Comparison of ENCODE assay signal across 13 cellular contexts in the genomic region with DNA sequence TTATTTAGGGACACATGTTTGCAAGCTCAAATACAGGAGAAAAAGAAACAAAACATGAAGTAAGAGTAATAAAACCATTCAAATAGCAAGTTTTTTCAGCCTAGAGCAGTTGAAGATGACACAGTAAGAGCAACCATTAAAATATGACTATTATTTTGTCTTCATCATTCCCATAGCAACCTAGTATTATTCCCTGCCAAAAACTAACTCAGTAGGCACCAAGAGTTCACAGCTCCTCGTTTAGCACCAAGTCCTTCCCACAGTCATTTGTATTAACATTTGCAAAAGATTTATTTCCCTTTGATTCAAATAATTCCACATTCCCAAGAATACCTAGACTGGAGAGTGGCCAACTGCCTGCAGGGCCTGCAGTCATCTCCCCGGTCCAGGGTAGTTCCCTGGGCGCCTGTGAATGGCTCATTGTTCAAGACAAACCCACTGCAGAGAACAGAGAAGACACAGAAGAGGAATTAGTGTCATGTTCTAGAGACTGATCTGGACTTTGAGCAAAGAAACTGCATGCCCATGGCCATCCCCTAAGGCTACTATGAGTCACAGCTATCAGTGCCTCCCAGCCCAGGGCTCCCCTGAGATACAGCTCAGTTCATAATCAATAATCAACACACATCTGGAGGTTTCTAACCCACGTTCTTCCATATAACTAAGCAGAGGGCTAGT.
A peak's percentile ranks its signal among the peaks of the same experiment; 100 is the strongest.
DNase-seq lines count a peak whose midpoint lies in the region; ATAC-seq and TF ChIP-seq lines count a peak whose summit lies in the region.
"Had no signal": no experiment of that assay in that cellular context is flagged by ENCODE, and none has a peak within 500 bp of the region (broad histone marks: within the 10 kb centered on the region; RNA-seq: fewer than 3 reads in every experiment).

No MANE protein-coding gene starts in this region.

- DNase-seq in NB4 (ENCODE audit: low read depth) (peak; percentile 42), type B pancreatic cell (ENCODE audit: extremely low spot score, unreplicated experiment) (no peak), COR-L47 (lab: John Stamatoyannopoulos, UW) (no peak)
- no peak for DNase-seq in T-helper 2 cell treated with Interferon-gamma antibody and Interleukin-4, amounts not matched to agents 5 μg/mL and 100 μg/mL, for 36 hours (ENCODE audit: low spot score)
- DNase-seq: cortex of kidney, DMS153 had no signal

- no peaks in the 10 kb centered on the region for H3K36me3 ChIP-seq in esophagus (ENCODE audit: control insufficient read depth in 2 of 2, insufficient read depth in 2 of 2, low read length in 1 of 2)

- H3K27me3 Mint-ChIP-seq in type B pancreatic cell, result no peaks in the 10 kb centered on the region
- H3K27me3 Mint-ChIP-seq in T-helper 2 cell treated with Interferon-gamma antibody and Interleukin-4, amounts not matched to agents 5 μg/mL and 100 μg/mL, for 36 hours (ENCODE audit: low read depth), result peaks cover 10% of the 10 kb centered on the region

- 43 to 45% methylated on average over 4 of the region's 4 CpGs for WGBS in esophagus, 2 donors

- no peaks in the 10 kb centered on the region for H3K27me3 ChIP-seq in esophagus (ENCODE audit: control insufficient read depth in 1 of 2, insufficient read depth in 2 of 2, low read length in 2 of 2)

- H3K4me1 Mint-ChIP-seq in type B pancreatic cell (ENCODE audit: unreplicated experiment), result peaks cover 22% of the 10 kb centered on the region
- H3K4me1 Mint-ChIP-seq in T-helper 2 cell treated with Interferon-gamma antibody and Interleukin-4, amounts not matched to agents 5 μg/mL and 100 μg/mL, for 36 hours (ENCODE audit: low read depth), result peaks cover 21% of the 10 kb centered on the region

- H3K27ac ChIP-seq in esophagus (ENCODE audit: low read depth in 2 of 2, low read length in 1 of 2), result peak overlapping the region; percentile 20 to 59
- H3K27ac ChIP-seq: VCaP had no signal

- peak; percentile 77 for ATAC-seq in GM21619 (IDR thresholded peaks at IDR 0.05; ENCODE audit: unreplicated experiment)
- ATAC-seq in HG03571 (IDR thresholded peaks at IDR 0.05; ENCODE audit: unreplicated experiment), result no peak
- no peak for ATAC-seq in HG03439 (IDR thresholded peaks at IDR 0.05; ENCODE audit: unreplicated experiment)

- H3K4me3 ChIP-seq in NB4 (ENCODE audit: low read depth, low read length) (no peak overlapping the region), esophagus (ENCODE audit: low read depth in 1 of 2, low read length in 2 of 2) (no peak overlapping the region)
- H3K4me3 ChIP-seq: smooth muscle cell had no signal

- H3K4me3 Mint-ChIP-seq in type B pancreatic cell, result no peak overlapping the region
- H3K4me3 Mint-ChIP-seq in T-helper 2 cell treated with Interferon-gamma antibody and Interleukin-4, amounts not matched to agents 5 μg/mL and 100 μg/mL, for 36 hours, result no peak overlapping the region
- H3K4me3 Mint-ChIP-seq: neural crest cell had no signal

- H3K36me3 Mint-ChIP-seq in type B pancreatic cell, result peaks cover 3% of the 10 kb centered on the region
- H3K36me3 Mint-ChIP-seq in T-helper 2 cell treated with Interferon-gamma antibody and Interleukin-4, amounts not matched to agents 5 μg/mL and 100 μg/mL, for 36 hours (ENCODE audit: low read depth), result peaks cover 4% of the 10 kb centered on the region

- no peaks in the 10 kb centered on the region for H3K9me3 ChIP-seq in esophagus (ENCODE audit: control insufficient read depth in 2 of 2, insufficient read depth in 1 of 2, low read depth in 1 of 2, low read length in 1 of 2)

- no peak for TF ChIP-seq CTCF in NB4 (IDR thresholded peaks at IDR 0.05; ENCODE audit: low read depth, low read length)
- no peak for TF ChIP-seq CTCF in type B pancreatic cell (conservative IDR thresholded peaks at IDR 0.05)

- H3K27ac Mint-ChIP-seq in type B pancreatic cell, result peak overlapping the region; percentile 55
- H3K27ac Mint-ChIP-seq in T-helper 2 cell treated with Interferon-gamma antibody and Interleukin-4, amounts not matched to agents 5 μg/mL and 100 μg/mL, for 36 hours, result no peak overlapping the region

- no peak for TF ChIP-seq POLR2A in NB4 (IDR thresholded peaks at IDR 0.05; ENCODE audit: extremely low read depth, insufficient read length)

- peaks cover 0 to 3% of the 10 kb centered on the region in 2 donors for H3K4me1 ChIP-seq in esophagus (ENCODE audit: control insufficient read depth in 2 of 2, insufficient read depth in 2 of 2, low read length in 1 of 2)

- H3K9me3 Mint-ChIP-seq in type B pancreatic cell, result peaks cover 18% of the 10 kb centered on the region
- H3K9me3 Mint-ChIP-seq in T-helper 2 cell treated with Interferon-gamma antibody and Interleukin-4, amounts not matched to agents 5 μg/mL and 100 μg/mL, for 36 hours, result peaks cover 7% of the 10 kb centered on the region
